Comparison of ENCODE assay signal across 21 cellular contexts in genomic region chr16:87647431-87648185, GRCh38. TPM values are rescaled to one million over a fixed set of nuclear protein-coding genes. Genes with fewer than 3 reads are reported as not detected.
"Had no signal": no experiment of that assay in that cellular context is flagged by ENCODE, and none has a peak within 500 bp of the region (broad histone marks: within the 10 kb centered on the region; RNA-seq: fewer than 3 reads in every experiment).

No MANE protein-coding gene starts in this region.

- H2AFZ ChIP-seq: neural progenitor cell had no signal

- DNase-seq: activated CD4-positive, alpha-beta T cell treated with anti-CD3 and anti-CD28 coated beads, Interleukin-2, amount 10 ng/mL, durations not matched to agents 7 days and 5 days; activated CD4-positive, CD25-positive, alpha-beta regulatory T cell treated with anti-CD3 and anti-CD28 coated beads, Interleukin-2, amount 50 U/mL, for 72 hours; activated CD8-positive, alpha-beta T cell treated with anti-CD3 and anti-CD28 coated beads, Interleukin-2, amount 10 ng/mL, durations not matched to agents 7 days and 5 days; activated gamma-delta T cell; effector memory CD4-positive, alpha-beta T cell; kidney; lower lobe of right lung; naive B cell; spleen; stimulated activated CD4-positive, alpha-beta T cell treated with anti-CD3 and anti-CD28 coated beads, Interleukin-4, amount 100 ng/mL, for 1 hour; stimulated activated naive CD4-positive, alpha-beta T cell treated with Interleukin-2 at 50 U/mL for 16 hours; upper lobe of left lung had no signal

- H3K4me3 ChIP-seq: adrenal gland, lower lobe of right lung, neural progenitor cell, spleen, upper lobe of left lung had no signal

- H3K4me1 ChIP-seq: adrenal gland, lower lobe of right lung, neural progenitor cell, spleen, upper lobe of left lung had no signal

- H3K9ac ChIP-seq: neural progenitor cell had no signal

- H3K4me2 ChIP-seq: neural progenitor cell had no signal

- H3K9me3 ChIP-seq: adrenal gland, lower lobe of right lung, upper lobe of left lung had no signal

- H3K36me3 ChIP-seq: adrenal gland, lower lobe of right lung, neural progenitor cell, spleen, upper lobe of left lung had no signal

- H3K27me3 ChIP-seq: neural progenitor cell, upper lobe of left lung had no signal

- H3K27ac ChIP-seq: adrenal gland, lower lobe of right lung, neural progenitor cell, spleen, upper lobe of left lung, VCaP had no signal

- FAIRE-seq: astrocyte, colon, kidney had no signal

- ATAC-seq: activated CD8-positive, alpha-beta T cell treated with anti-CD3 and anti-CD28 coated beads, Interleukin-2, amount 10 ng/mL, durations not matched to agents 7 days and 5 days; left lobe of liver; lower lobe of right lung had no signal

RNA-seq across cellular contexts. Expression of gene JPH3, which starts 45.3 kb away (rescaled TPM):
- total RNA-seq: activated CD4-positive, alpha-beta T cell treated with anti-CD3 and anti-CD28 coated beads, Interleukin-2, amount 10 ng/mL, durations not matched to agents 7 days and 5 days; activated CD8-positive, alpha-beta T cell treated with anti-CD3 and anti-CD28 coated beads, Interleukin-2, amount 10 ng/mL, durations not matched to agents 7 days and 5 days; activated T-helper 1 cell treated with anti-CD3 and anti-CD28 coated beads, Interleukin-12 subunit alpha, Interleukin-12 subunit beta, Interleukin-2, Interleukin-4 antibody, amounts not matched to agents 30 ng/mL and 10 ng/mL and 1 ng/mL, durations not matched to agents 14 hours and 24 hours and 36 hours; left lobe of liver; osteoblast; spleen; T-helper 2 cell treated with Interferon-gamma antibody and Interleukin-4, amounts not matched to agents 100 ng/mL and 5 ng/mL, for 36 hours had no signal
